Comparison of ENCODE assay signal across 9 cellular contexts in genomic region chr1:6424619-6425593, GRCh38. TPM values are rescaled to one million over a fixed set of nuclear protein-coding genes. Genes with fewer than 3 reads are reported as not detected.
DNase-seq lines count a peak whose midpoint lies in the region; ATAC-seq and TF ChIP-seq lines count a peak whose summit lies in the region.
"Had no signal": no experiment of that assay in that cellular context is flagged by ENCODE, and none has a peak within 500 bp of the region (broad histone marks: within the 10 kb centered on the region; RNA-seq: fewer than 3 reads in every experiment).

A gene with protein sequence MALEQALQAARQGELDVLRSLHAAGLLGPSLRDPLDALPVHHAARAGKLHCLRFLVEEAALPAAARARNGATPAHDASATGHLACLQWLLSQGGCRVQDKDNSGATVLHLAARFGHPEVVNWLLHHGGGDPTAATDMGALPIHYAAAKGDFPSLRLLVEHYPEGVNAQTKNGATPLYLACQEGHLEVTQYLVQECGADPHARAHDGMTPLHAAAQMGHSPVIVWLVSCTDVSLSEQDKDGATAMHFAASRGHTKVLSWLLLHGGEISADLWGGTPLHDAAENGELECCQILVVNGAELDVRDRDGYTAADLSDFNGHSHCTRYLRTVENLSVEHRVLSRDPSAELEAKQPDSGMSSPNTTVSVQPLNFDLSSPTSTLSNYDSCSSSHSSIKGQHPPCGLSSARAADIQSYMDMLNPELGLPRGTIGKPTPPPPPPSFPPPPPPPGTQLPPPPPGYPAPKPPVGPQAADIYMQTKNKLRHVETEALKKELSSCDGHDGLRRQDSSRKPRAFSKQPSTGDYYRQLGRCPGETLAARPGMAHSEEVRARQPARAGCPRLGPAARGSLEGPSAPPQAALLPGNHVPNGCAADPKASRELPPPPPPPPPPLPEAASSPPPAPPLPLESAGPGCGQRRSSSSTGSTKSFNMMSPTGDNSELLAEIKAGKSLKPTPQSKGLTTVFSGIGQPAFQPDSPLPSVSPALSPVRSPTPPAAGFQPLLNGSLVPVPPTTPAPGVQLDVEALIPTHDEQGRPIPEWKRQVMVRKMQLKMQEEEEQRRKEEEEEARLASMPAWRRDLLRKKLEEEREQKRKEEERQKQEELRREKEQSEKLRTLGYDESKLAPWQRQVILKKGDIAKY (plus strand): TSS chr1:6424776. CDS start chr1:6424956, 180 bp downstream.

- in situ Hi-C loops in IMR-90 (cut with MboI; ENCODE audit: low sequenced_read_pairs), result no loop called here
- in situ Hi-C loops in mammary epithelial cell (cut with MboI; ENCODE audit: low sequenced_read_pairs in 2 of 2), result loop anchor here in 1 of 2 donors (25.0 kb wide), 1 partner anchor 163 kb away; the partner anchor contains the start of gene GPR153

- intact Hi-C loops in CD4-positive, alpha-beta memory T cell (cut with micrococcal nuclease), result no loop called here
- intact Hi-C loops in IMR-90 (cut with micrococcal nuclease) (no loop called here), mammary epithelial cell (cut with micrococcal nuclease) (no loop called here), natural killer cell (cut with micrococcal nuclease) (no loop called here)

- peaks cover 31% of the 10 kb centered on the region for H3K27me3 ChIP-seq in CD4-positive, alpha-beta memory T cell (ENCODE audit: insufficient read depth, low read length)
- H3K27me3 ChIP-seq in IMR-90 (ENCODE audit: control insufficient read depth, insufficient read depth, low read length) (peaks cover 84% of the 10 kb centered on the region), mammary epithelial cell (ENCODE audit: insufficient read depth, low read length) (no peaks in the 10 kb centered on the region)

- no peak within 1 kb of the TSS for H4K8ac ChIP-seq in IMR-90 (ENCODE audit: low read depth in 2 of 2, low read length in 2 of 2)

- no peak within 1 kb of the TSS for H3K27ac Mint-ChIP-seq in CD4-positive, alpha-beta memory T cell
- no peak within 1 kb of the TSS for H3K27ac Mint-ChIP-seq in natural killer cell

- H3K79me2 ChIP-seq in mammary epithelial cell (ENCODE audit: insufficient read depth, low read length), result no peaks in the 10 kb centered on the region

- H3K4me1 ChIP-seq in CD4-positive, alpha-beta memory T cell (ENCODE audit: insufficient read depth, low read length), result peaks cover 31% of the 10 kb centered on the region
- no peaks in the 10 kb centered on the region; the same call in 1 of the 2 replicates for H3K4me1 ChIP-seq in IMR-90 (ENCODE audit: control insufficient read depth, insufficient read depth, low read length)
- peaks cover 69% of the 10 kb centered on the region for H3K4me1 ChIP-seq in mammary epithelial cell (ENCODE audit: insufficient read depth, low read length)

- no peak within 1 kb of the TSS for H3K4ac ChIP-seq in IMR-90 (ENCODE audit: low read depth, low read length)

- no peaks in the 10 kb centered on the region for H3K9me1 ChIP-seq in IMR-90 (ENCODE audit: insufficient read depth, low read length)

- no peak for DNase-seq in CD4-positive, alpha-beta memory T cell
- DNase-seq in IMR-90, result no peak
- no peak for DNase-seq in mammary epithelial cell
- DNase-seq in natural killer cell, result no peak
- DNase-seq in 8988T, result no peak
- DNase-seq in NCI-H1436 treated with DMSO at 0.1 percent for 48 hours (lab: John Stamatoyannopoulos, UW), result no peak
- DNase-seq in EL, result no peak
- DNase-seq: foreskin melanocyte had no signal

- H4K91ac ChIP-seq in IMR-90 (ENCODE audit: insufficient read depth, low read depth, low read length), result no peak within 1 kb of the TSS

- no peak within 1 kb of the TSS for H2BK20ac ChIP-seq in IMR-90 (ENCODE audit: low read depth, low read length)

- no peak within 1 kb of the TSS for H2BK120ac ChIP-seq in IMR-90 (ENCODE audit: low read depth, low read length)

- dilution Hi-C loops in IMR-90 (cut with HindIII; ENCODE audit: low sequenced_read_pairs, unreplicated experiment) (no loop called here), mammary epithelial cell (cut with HindIII; ENCODE audit: low sequenced_read_pairs) (no loop called here)

- no peak within 1 kb of the TSS for H2BK15ac ChIP-seq in IMR-90 (ENCODE audit: low read depth, low read length)

- no peaks in the 10 kb centered on the region for H3K9me3 Mint-ChIP-seq in CD4-positive, alpha-beta memory T cell
- no peaks in the 10 kb centered on the region for H3K9me3 Mint-ChIP-seq in natural killer cell

- H3K9ac ChIP-seq in IMR-90 (ENCODE audit: low read depth, low read length) (no peak within 1 kb of the TSS), mammary epithelial cell (ENCODE audit: insufficient read depth, low read length) (peak within 1 kb of the TSS; percentile 24)

- no peak within 1 kb of the TSS for H3K23ac ChIP-seq in IMR-90 (ENCODE audit: low read depth, low read length)

- peaks cover 4 to 35% (median 18%) of the 10 kb centered on the region in 4 donors for H3K4me1 Mint-ChIP-seq in CD4-positive, alpha-beta memory T cell
- peaks cover 0 to 8% of the 10 kb centered on the region in 2 donors for H3K4me1 Mint-ChIP-seq in natural killer cell

- no peak within 1 kb of the TSS for H2AK9ac ChIP-seq in IMR-90 (replicated peaks; ENCODE audit: low read depth, low read length, poor library complexity)

- H4K20me1 ChIP-seq in IMR-90 (ENCODE audit: insufficient read depth, low read length) (peaks cover 11% of the 10 kb centered on the region; the same call in 1 of the 2 replicates), mammary epithelial cell (ENCODE audit: insufficient read depth, low read length) (no peaks in the 10 kb centered on the region)

- peak within 1 kb of the TSS; percentile 53 to 76 (median 68) for H3K4me3 Mint-ChIP-seq in CD4-positive, alpha-beta memory T cell
- H3K4me3 Mint-ChIP-seq in natural killer cell, result peak within 1 kb of the TSS; percentile 73

- H3K4me2 ChIP-seq in IMR-90 (ENCODE audit: low read depth, low read length), result no peak within 1 kb of the TSS
- peak within 1 kb of the TSS; percentile 34 for H3K4me2 ChIP-seq in mammary epithelial cell (ENCODE audit: insufficient read depth, low read depth, low read length)

- TF ChIP-seq CTCF in IMR-90 (conservative IDR thresholded peaks at IDR 0.05; ENCODE audit: low read depth, low read length) (no peak), mammary epithelial cell (conservative IDR thresholded peaks at IDR 0.05 in 1 of 2, IDR thresholded peaks at IDR 0.05 in 1 of 2; ENCODE audit: extremely low read depth in 1 of 2, insufficient read depth in 1 of 2, low read depth in 1 of 2, low read length in 2 of 2) (no peak), natural killer cell (IDR thresholded peaks at IDR 0.05) (no peak)

- H3K27me3 Mint-ChIP-seq in CD4-positive, alpha-beta memory T cell, result peaks cover 19 to 21% of the 10 kb centered on the region in 2 donors
- H3K27me3 Mint-ChIP-seq in natural killer cell (ENCODE audit: low read depth in 2 of 2), result peaks cover 16 to 41% of the 10 kb centered on the region in 2 donors

- H3K18ac ChIP-seq in IMR-90 (ENCODE audit: low read depth, low read length), result no peak within 1 kb of the TSS

- H3K4me3 ChIP-seq in CD4-positive, alpha-beta memory T cell (ENCODE audit: low read length in 2 of 2), result peak within 1 kb of the TSS in 1 of 2 donors; percentile 38
- H3K4me3 ChIP-seq in IMR-90 (ENCODE audit: insufficient read depth, low read depth, low read length), result no peak within 1 kb of the TSS; the same call in 1 of the 2 replicates
- H3K4me3 ChIP-seq in mammary epithelial cell (replicated peaks in 1 of 3; ENCODE audit: insufficient read depth in 1 of 3, low read depth in 2 of 3, low read length in 3 of 3), result no peak within 1 kb of the TSS

- ATAC-seq in IMR-90 (ENCODE audit: low read depth), result peak; percentile 42
- peak in 2 of 3 donors; percentile 51 for ATAC-seq in natural killer cell
- no peak for ATAC-seq in HG03565 (IDR thresholded peaks at IDR 0.05; ENCODE audit: unreplicated experiment)

- H3K27ac ChIP-seq in CD4-positive, alpha-beta memory T cell (ENCODE audit: low read depth, low read length), result no peak within 1 kb of the TSS
- no peak within 1 kb of the TSS for H3K27ac ChIP-seq in IMR-90 (ENCODE audit: insufficient read depth, low read length)
- H3K27ac ChIP-seq in mammary epithelial cell (ENCODE audit: insufficient read depth, low read depth, low read length), result peak within 1 kb of the TSS; percentile 18

- H2AFZ ChIP-seq in IMR-90 (replicated peaks; ENCODE audit: low read length, poor library complexity), result peak within 1 kb of the TSS; percentile 78
- H2AFZ ChIP-seq in mammary epithelial cell (ENCODE audit: low read depth, low read length), result peak within 1 kb of the TSS; percentile 87

- WGBS in IMR-90 (ENCODE audit: extremely low coverage in 2 of 2, insufficient read length in 1 of 2), 2 experiments, result 8% methylated on average over 31 of the region's 99 CpGs; no CpG with 5 or more reads in 1 of the 2 experiments
- WGBS in mammary epithelial cell (ENCODE audit: low coverage, missing lambda C conversion rate), result 58% methylated on average over 8 of the region's 99 CpGs

- H3K36me3 ChIP-seq in CD4-positive, alpha-beta memory T cell (ENCODE audit: insufficient read depth, low read length), result no peaks in the 10 kb centered on the region
- H3K36me3 ChIP-seq in IMR-90 (ENCODE audit: control insufficient read depth, insufficient read depth, low read length) (no peaks in the 10 kb centered on the region), mammary epithelial cell (ENCODE audit: insufficient read depth, low read length) (no peaks in the 10 kb centered on the region)

- POLR2A ChIA-PET in CD4-positive, alpha-beta memory T cell (lab: Charles Lee; ENCODE audit: partially characterized antibody), result interaction anchor here (1.8 kb wide), 1 partner anchor 35 kb away, joined by 7 read pairs; no protein-coding TSS in a partner anchor
- POLR2A ChIA-PET in IMR-90 (lab: Charles Lee; ENCODE audit: unreplicated experiment), result no interaction called here

- no peak within 1 kb of the TSS for H2AK5ac ChIP-seq in IMR-90 (ENCODE audit: low read depth, low read length)

- no peak within 1 kb of the TSS for H3K14ac ChIP-seq in IMR-90 (replicated peaks; ENCODE audit: low read depth, low read length)

- BruUV-seq in IMR-90 (replicated peaks; lab: Mats Ljungman, UMichigan), result no TSS peak
- no TSS peak for BruUV-seq in mammary epithelial cell (replicated peaks; lab: Mats Ljungman, UMichigan)

- TF ChIP-seq RAD21 in IMR-90 (IDR thresholded peaks at IDR 0.05; ENCODE audit: low read length), result no peak

- H4K5ac ChIP-seq in IMR-90 (ENCODE audit: low read depth, low read length), result no peak within 1 kb of the TSS

- H3K79me1 ChIP-seq in IMR-90 (ENCODE audit: low read depth in 1 of 2, low read length in 2 of 2), result no peaks in the 10 kb centered on the region

- H3K36me3 Mint-ChIP-seq in CD4-positive, alpha-beta memory T cell, result no peaks in the 10 kb centered on the region
- H3K36me3 Mint-ChIP-seq in natural killer cell, result no peaks in the 10 kb centered on the region

- no peak for TF ChIP-seq POLR2A in IMR-90 (IDR thresholded peaks at IDR 0.05; ENCODE audit: low read depth, low read length)

- no peak within 1 kb of the TSS for H2BK5ac ChIP-seq in IMR-90 (ENCODE audit: low read depth, low read length, poor library complexity, severe bottlenecking)

- CTCF ChIA-PET in CD4-positive, alpha-beta memory T cell (lab: Charles Lee; ENCODE audit: partially characterized antibody), result interaction anchor here (0.9 to 2.7 kb wide), 4 partner anchors 13 to 65 kb away, joined by 3 to 16 read pairs (median 3); no protein-coding TSS in a partner anchor
- CTCF ChIA-PET in IMR-90 (lab: Yijun Ruan, JAX) (no interaction called here), mammary epithelial cell (lab: Charles Lee; ENCODE audit: low non-redundant PET) (interaction anchor here (0.5 kb wide), 1 partner anchor 162 kb away, joined by 3 read pairs; no protein-coding TSS in a partner anchor)

- no peaks in the 10 kb centered on the region for H3K9me3 ChIP-seq in CD4-positive, alpha-beta memory T cell (ENCODE audit: control insufficient read depth in 1 of 2, low read length in 2 of 2)
- H3K9me3 ChIP-seq in IMR-90 (ENCODE audit: control insufficient read depth, insufficient read depth, low read length) (no peaks in the 10 kb centered on the region), mammary epithelial cell (replicated peaks; ENCODE audit: insufficient read depth, low read length) (no peaks in the 10 kb centered on the region)

- no peak within 1 kb of the TSS for H3K56ac ChIP-seq in IMR-90 (ENCODE audit: extremely low read depth, insufficient read depth, low read length)

RNA-seq across cellular contexts. Expression of the gene that starts here (rescaled TPM):
- 10 to 100 TPM; 10.9 to 13.5 TPM for total RNA-seq in CD4-positive, alpha-beta memory T cell
- 1 to 10 TPM in 1 of 2 donors, under 1 TPM in 1; 0.48 to 1.8 TPM for polyA plus RNA-seq in CD4-positive, alpha-beta memory T cell
- total RNA-seq in IMR-90 (2012; rRNA removed) (under 0.01 TPM in 1 of 2 replicates, not detected in the other), mammary epithelial cell (1 to 10 TPM; 2.4 to 2.5 TPM), natural killer cell (1 to 10 TPM; 1.1 to 2.0 (median 1.7) TPM)
- polyA plus RNA-seq in IMR-90 (2012; rRNA removed) (0.02 and 0.03 TPM in 2 replicates), mammary epithelial cell (0.27 TPM)
- polyA plus RNA-seq in IMR-90 (2012; cell fraction: cytosol; rRNA removed), result 0.02 and 0.07 TPM in 2 replicates
- polyA plus RNA-seq in IMR-90 (2012; cell fraction: nucleus; rRNA removed; ENCODE audit: low replicate concordance), result 0.10 and 0.15 TPM in 2 replicates
- not detected for polyA minus RNA-seq in mammary epithelial cell

Comparison
In these comparisons a context has a peak if more than half of its experiments do, and no peak if none do; other contexts are left out.
1. Peak in ATAC-seq in IMR-90; RNA of the gene not detected or under 1 TPM.